ENCODE assay signal across 1 cellular context in genomic region chr15:101372149-101372577, GRCh38.
TF ChIP-seq lines count a peak whose summit lies in the region.

No MANE protein-coding gene starts in this region.

TF ChIP-seq in HEK293, 187 proteins besides CTCF, POLR2A, EP300 and RAD21 (continues in another document):
- TF ChIP-seq PRDM6 (tag by site-specific recombination; IDR thresholded peaks at IDR 0.05) = peak; percentile 87
- no peak for TF ChIP-seq ZNF549 (tag by site-specific recombination; IDR thresholded peaks at IDR 0.05)
- TF ChIP-seq ZNF518A (tag by site-specific recombination; conservative IDR thresholded peaks at IDR 0.05; ENCODE audit: low read depth) = no peak
- no peak for TF ChIP-seq ZNF274 (IDR thresholded peaks at IDR 0.05; ENCODE audit: low read length)
- no peak for TF ChIP-seq ZNF274 (tag by site-specific recombination; IDR thresholded peaks at IDR 0.05; ENCODE audit: borderline replicate concordance)
- 0 out of 2 replicates have a peak, but pooled peaks have one; percentile 26 for TF ChIP-seq ZFP69B (tag by site-specific recombination; IDR thresholded peaks at IDR 0.05)
- TF ChIP-seq SP7 (tag by site-specific recombination; IDR thresholded peaks at IDR 0.05) = 0 out of 2 replicates have a peak, but pooled peaks have one; percentile 43
- no peak for TF ChIP-seq ZNF221 (tag by site-specific recombination; IDR thresholded peaks at IDR 0.05; ENCODE audit: borderline replicate concordance)
- no peak for TF ChIP-seq ZNF302 (tag by site-specific recombination; IDR thresholded peaks at IDR 0.05; ENCODE audit: low read depth)
- no peak for TF ChIP-seq ZNF510 (tag by site-specific recombination; IDR thresholded peaks at IDR 0.05; ENCODE audit: insufficient replicate concordance)
- no peak for TF ChIP-seq ZNF670 (tag by site-specific recombination; IDR thresholded peaks at IDR 0.05; ENCODE audit: low read depth)
- peak; percentile 68; the same call in 1 of the 2 replicates for TF ChIP-seq INSM2 (tag by site-specific recombination; IDR thresholded peaks at IDR 0.05)
- TF ChIP-seq ZNF324 (tag by site-specific recombination; IDR thresholded peaks at IDR 0.05) = no peak
- no peak for TF ChIP-seq REST (tag by site-specific recombination; IDR thresholded peaks at IDR 0.05)
- TF ChIP-seq ZBTB8A (tag by site-specific recombination; IDR thresholded peaks at IDR 0.05) = peak; percentile 65
- peak; percentile 26; the same call in 1 of the 2 replicates for TF ChIP-seq ZNF394 (tag by site-specific recombination; IDR thresholded peaks at IDR 0.05; ENCODE audit: borderline replicate concordance)
- TF ChIP-seq ZNF155 (tag by site-specific recombination; IDR thresholded peaks at IDR 0.05) = no peak
- TF ChIP-seq ZNF140 (tag by site-specific recombination; IDR thresholded peaks at IDR 0.05) = no peak
- no peak for TF ChIP-seq ZNF488 (tag by site-specific recombination; IDR thresholded peaks at IDR 0.05)
- no peak for TF ChIP-seq ZNF391 (tag by site-specific recombination; IDR thresholded peaks at IDR 0.05; ENCODE audit: borderline replicate concordance, low read depth)
- TF ChIP-seq ZNF701 (tag by site-specific recombination; IDR thresholded peaks at IDR 0.05) = no peak
- no peak for TF ChIP-seq ZNF214 (tag by site-specific recombination; IDR thresholded peaks at IDR 0.05; ENCODE audit: borderline replicate concordance)
- TF ChIP-seq ELK4 (IDR thresholded peaks at IDR 0.05; ENCODE audit: borderline replicate concordance, low read depth, low read length) = no peak
- TF ChIP-seq ZNF830 (tag by site-specific recombination; IDR thresholded peaks at IDR 0.05; ENCODE audit: low read depth) = no peak
- no peak for TF ChIP-seq ZNF404 (tag by site-specific recombination; IDR thresholded peaks at IDR 0.05)
- TF ChIP-seq YY1 (tag by site-specific recombination; IDR thresholded peaks at IDR 0.05) = no peak
- peak; percentile 44; the same call in 1 of the 2 replicates for TF ChIP-seq ZBTB17 (tag by site-specific recombination; IDR thresholded peaks at IDR 0.05)
- TF ChIP-seq ZNF37A (tag by site-specific recombination; IDR thresholded peaks at IDR 0.05) = no peak
- TF ChIP-seq GFI1B (tag by site-specific recombination; IDR thresholded peaks at IDR 0.05) = peak; percentile 74
- TF ChIP-seq ZNF24 (tag by site-specific recombination; IDR thresholded peaks at IDR 0.05) = peak; percentile 72
- no peak for TF ChIP-seq ZFP41 (tag by site-specific recombination; IDR thresholded peaks at IDR 0.05; ENCODE audit: borderline replicate concordance)
- TF ChIP-seq GLIS1 (tag by site-specific recombination; IDR thresholded peaks at IDR 0.05) = peak; percentile 72
- TF ChIP-seq ZNF624 (tag by site-specific recombination; IDR thresholded peaks at IDR 0.05) = no peak
- TF ChIP-seq ZNF362 (tag by site-specific recombination; IDR thresholded peaks at IDR 0.05) = no peak
- TF ChIP-seq ZNF585B (tag by site-specific recombination; IDR thresholded peaks at IDR 0.05) = no peak
- TF ChIP-seq ZNF677 (tag by site-specific recombination; IDR thresholded peaks at IDR 0.05) = no peak
- no peak for TF ChIP-seq ZNF354C (tag by site-specific recombination; IDR thresholded peaks at IDR 0.05; ENCODE audit: borderline replicate concordance, low read depth)
- no peak for TF ChIP-seq ZSCAN18 (tag by site-specific recombination; IDR thresholded peaks at IDR 0.05)
- TF ChIP-seq KLF10 (tag by site-specific recombination; IDR thresholded peaks at IDR 0.05) = peak; percentile 31; the same call in 1 of the 2 replicates
- no peak for TF ChIP-seq ZNF654 (tag by site-specific recombination; IDR thresholded peaks at IDR 0.05; ENCODE audit: low read depth)
- no peak; the same call in 1 of the 2 replicates for TF ChIP-seq ZNF335 (tag by site-specific recombination; conservative IDR thresholded peaks at IDR 0.05)
- TF ChIP-seq ZNF580 (tag by site-specific recombination; IDR thresholded peaks at IDR 0.05) = no peak
- no peak for TF ChIP-seq KLF16 (tag by site-specific recombination; IDR thresholded peaks at IDR 0.05)
- no peak for TF ChIP-seq MYNN (tag by site-specific recombination; IDR thresholded peaks at IDR 0.05; ENCODE audit: borderline replicate concordance)
- TF ChIP-seq GLIS2 (tag by site-specific recombination; IDR thresholded peaks at IDR 0.05) = no peak
- no peak for TF ChIP-seq ZNF704 (tag by site-specific recombination; IDR thresholded peaks at IDR 0.05)
- no peak for TF ChIP-seq ZNF311 (tag by site-specific recombination; IDR thresholded peaks at IDR 0.05; ENCODE audit: borderline replicate concordance)
- TF ChIP-seq ZNF747 (tag by site-specific recombination; IDR thresholded peaks at IDR 0.05) = no peak
- no peak for TF ChIP-seq ZNF785 (tag by site-specific recombination; IDR thresholded peaks at IDR 0.05)
